ENCODE assay signal across 9 cellular contexts in the genomic region with DNA sequence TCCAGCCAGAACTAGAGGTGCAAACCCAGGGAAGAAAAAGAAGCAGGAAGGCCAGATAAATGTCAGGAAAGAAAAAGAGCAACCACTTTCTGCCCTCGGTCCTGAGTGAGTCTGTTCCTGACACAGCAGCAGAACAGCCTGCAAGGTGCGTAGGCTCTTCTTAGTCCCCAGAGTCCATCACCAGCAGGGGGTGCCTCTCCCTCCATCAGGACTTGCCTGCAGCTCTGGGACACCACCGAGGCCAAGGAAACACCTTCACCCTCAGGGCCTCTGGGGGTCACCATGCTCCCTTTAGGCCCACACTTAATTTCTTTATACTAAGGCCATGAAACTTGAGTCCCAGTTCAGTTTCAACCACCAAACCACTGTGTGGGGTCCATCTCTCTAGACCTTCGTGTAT. TPM values are rescaled to one million over a fixed set of nuclear protein-coding genes. Genes with fewer than 3 reads are reported as not detected.
DNase-seq lines count a peak whose midpoint lies in the region; ATAC-seq and TF ChIP-seq lines count a peak whose summit lies in the region.
"Had no signal": no experiment of that assay in that cellular context is flagged by ENCODE, and none has a peak within 500 bp of the region (broad histone marks: within the 10 kb centered on the region; RNA-seq: fewer than 3 reads in every experiment).

No MANE protein-coding gene starts in this region.

- TF ChIP-seq CTCF in fibroblast of mammary gland (conservative IDR thresholded peaks at IDR 0.05; ENCODE audit: control insufficient read depth, insufficient read depth, low read depth, low read length), result peak; percentile 28
- no peak for TF ChIP-seq CTCF in testis (IDR thresholded peaks at IDR 0.05)

- no peak overlapping the region for H3K4me3 ChIP-seq in fibroblast of mammary gland (ENCODE audit: control insufficient read depth, low read depth, low read length)
- H3K4me3 ChIP-seq in testis, result no peak overlapping the region

- no peaks in the 10 kb centered on the region for H3K9me3 ChIP-seq in testis

- H3K27ac ChIP-seq in testis, result no peak overlapping the region

- intact Hi-C loops in testis (cut with DNase I; ENCODE audit: low total_unique reads), result no loop called here

- no peak for TF ChIP-seq POLR2A in testis (IDR thresholded peaks at IDR 0.05)

- no peaks in the 10 kb centered on the region for H3K27me3 ChIP-seq in testis

- peaks cover 5% of the 10 kb centered on the region for H3K4me1 ChIP-seq in testis

- no peaks in the 10 kb centered on the region for H3K36me3 ChIP-seq in testis (ENCODE audit: low read depth, missing control alignments)

- peak; percentile 44 for DNase-seq in stimulated activated CD4-positive, alpha-beta T cell treated with anti-CD3 and anti-CD28 coated beads, Interleukin-15, amount 100 ng/mL, for 24 hours
- DNase-seq in stimulated activated CD4-positive, alpha-beta T cell treated with anti-CD3 and anti-CD28 coated beads, Interleukin-4, amount 100 ng/mL, for 1 hour, result no peak
- DNase-seq in NCI-H1694 (lab: John Stamatoyannopoulos, UW) (peak; percentile 31), fibroblast of mammary gland (ENCODE audit: low read depth) (peak; percentile 14), testis (peak; percentile 36), glomerular visceral epithelial cell (ENCODE audit: extremely low spot score) (no peak), NCI-H2171 (lab: John Stamatoyannopoulos, UW) (no peak)
- DNase-seq: activated CD4-positive, CD25-positive, alpha-beta regulatory T cell had no signal

- WGBS in testis, 2 donors, result 64 to 71% methylated on average over 4 of the region's 4 CpGs

- ATAC-seq in activated CD4-positive, CD25-positive, alpha-beta regulatory T cell treated with anti-CD3 and anti-CD28 coated beads, Interleukin-2, amount 50 U/mL, for 24 hours, result no peak

RNA-seq across cellular contexts. Expression of gene NFASC, which starts 43.7 kb away (rescaled TPM):
- 10 to 100 TPM in 1 of 2 donors, 1 to 10 TPM in 1; 9.9 to 13.9 TPM for total RNA-seq in testis
- polyA plus RNA-seq in testis (ENCODE audit: insufficient read depth, low read depth, low replicate concordance), result 10.2 TPM

Comparison
In these comparisons a context has a peak if more than half of its experiments do, and no peak if none do; other contexts are left out.
1. DNase-seq: peak in stimulated activated CD4-positive, alpha-beta T cell treated with anti-CD3 and anti-CD28 coated beads, Interleukin-15, amount 100 ng/mL, for 24 hours (single experiment), NCI-H1694 (single experiment), fibroblast of mammary gland (single experiment) and testis (single experiment); none in stimulated activated CD4-positive, alpha-beta T cell treated with anti-CD3 and anti-CD28 coated beads, Interleukin-4, amount 100 ng/mL, for 1 hour (single experiment), glomerular visceral epithelial cell (single experiment) and NCI-H2171 (single experiment).